In genomic region chr14:90553298-90553920, GRCh38 we compare ENCODE assay signal across 21 cellular contexts.
DNase-seq lines count a peak whose midpoint lies in the region; ATAC-seq and TF ChIP-seq lines count a peak whose summit lies in the region.
"Had no signal": no experiment of that assay in that cellular context is flagged by ENCODE, and none has a peak within 500 bp of the region (broad histone marks: within the 10 kb centered on the region; RNA-seq: fewer than 3 reads in every experiment).

No MANE protein-coding gene starts in this region.

- peaks cover 0 to 16% of the 10 kb centered on the region in 2 donors for H3K27me3 Mint-ChIP-seq in effector memory CD8-positive, alpha-beta T cell
- H3K27me3 Mint-ChIP-seq: activated CD4-positive, alpha-beta T cell treated with anti-CD3 and anti-CD28 coated beads for 36 hours; stimulated activated naive CD8-positive, alpha-beta T cell treated with anti-CD3 and anti-CD28 coated beads, Interleukin-15, amount 100 ng/mL, for 72 hours had no signal

- no peak overlapping the region for H4K91ac ChIP-seq in neuronal stem cell (ENCODE audit: low read depth, low read length, poor library complexity)

- H3K36me3 ChIP-seq in right atrium auricular region (peaks cover 4% of the 10 kb centered on the region), heart left ventricle (no peaks in the 10 kb centered on the region), neuronal stem cell (replicated peaks in 1 of 2; ENCODE audit: control insufficient read depth in 2 of 2, insufficient read depth in 2 of 2, low read length in 2 of 2) (peaks cover 0 to 3% of the 10 kb centered on the region in 2 donors), mammary epithelial cell (ENCODE audit: insufficient read depth, low read length) (no peaks in the 10 kb centered on the region)
- H3K36me3 ChIP-seq: brain microvascular endothelial cell, uterus had no signal

- TF ChIP-seq CTCF in right atrium auricular region (IDR thresholded peaks at IDR 0.05) (no peak), heart left ventricle (IDR thresholded peaks at IDR 0.05) (no peak), dorsolateral prefrontal cortex (IDR thresholded peaks at IDR 0.05 in 54 of 56, conservative IDR thresholded peaks at IDR 0.05 in 2 of 56; ENCODE audit: low read depth in 1 of 56, partially characterized antibody in 56 of 56) (no peak), mammary epithelial cell (conservative IDR thresholded peaks at IDR 0.05 in 1 of 2, IDR thresholded peaks at IDR 0.05 in 1 of 2; ENCODE audit: extremely low read depth in 1 of 2, insufficient read depth in 1 of 2, low read depth in 1 of 2, low read length in 2 of 2) (no peak)

- in situ Hi-C loops in mammary epithelial cell (cut with MboI; ENCODE audit: low sequenced_read_pairs in 2 of 2) = no loop called here

- H3K36me3 Mint-ChIP-seq in effector memory CD8-positive, alpha-beta T cell (ENCODE audit: insufficient read depth) = no peaks in the 10 kb centered on the region
- H3K36me3 Mint-ChIP-seq: activated naive CD8-positive, alpha-beta T cell treated with anti-CD3 and anti-CD28 coated beads, Interleukin-2, amount 10 ng/mL, durations not matched to agents 7 days and 5 days had no signal

- no peak overlapping the region for H2BK5ac ChIP-seq in neuronal stem cell (ENCODE audit: low read length)

- no peaks in the 10 kb centered on the region for H3K79me1 ChIP-seq in neuronal stem cell (ENCODE audit: low read depth, low read length)

- no peak overlapping the region for H2AK5ac ChIP-seq in neuronal stem cell (ENCODE audit: low read depth, low read length)

- no peak overlapping the region for H4K8ac ChIP-seq in neuronal stem cell (ENCODE audit: low read depth, low read length)

- no peak overlapping the region for H3K18ac ChIP-seq in neuronal stem cell (ENCODE audit: low read length)

- H3K9ac ChIP-seq in neuronal stem cell (ENCODE audit: low read depth, low read length, poor library complexity) = no peak overlapping the region
- no peak overlapping the region for H3K9ac ChIP-seq in mammary epithelial cell (ENCODE audit: insufficient read depth, low read length)

- no peaks in the 10 kb centered on the region for H4K20me1 ChIP-seq in mammary epithelial cell (ENCODE audit: insufficient read depth, low read length)

- no peaks in the 10 kb centered on the region for H3K79me2 ChIP-seq in mammary epithelial cell (ENCODE audit: insufficient read depth, low read length)

- H2AFZ ChIP-seq in neuronal stem cell (ENCODE audit: low read length) (no peak overlapping the region), mammary epithelial cell (ENCODE audit: low read depth, low read length) (no peak overlapping the region)

- no peak overlapping the region for H2BK12ac ChIP-seq in neuronal stem cell (ENCODE audit: low read length)

- no peak for TF ChIP-seq POLR2A in heart left ventricle (IDR thresholded peaks at IDR 0.05)

- H3K9me3 ChIP-seq in right atrium auricular region (no peaks in the 10 kb centered on the region), heart left ventricle (no peaks in the 10 kb centered on the region), neuronal stem cell (replicated peaks in 1 of 2; ENCODE audit: control insufficient read depth in 2 of 2, insufficient read depth in 1 of 2, low read depth in 1 of 2, low read length in 2 of 2) (peaks cover 5 to 6% of the 10 kb centered on the region in 2 donors), mammary epithelial cell (replicated peaks; ENCODE audit: insufficient read depth, low read length) (no peaks in the 10 kb centered on the region)
- H3K9me3 ChIP-seq: uterus had no signal

- H3K4me1 ChIP-seq in right atrium auricular region (peaks cover 0 to 43% of the 10 kb centered on the region in 2 donors), heart left ventricle (peaks cover 0 to 56% (median 12%) of the 10 kb centered on the region in 12 donors), neuronal stem cell (ENCODE audit: control insufficient read depth in 2 of 2, insufficient read depth in 1 of 2, low read depth in 1 of 2, low read length in 2 of 2) (peaks cover 13 to 31% of the 10 kb centered on the region in 2 donors), mammary epithelial cell (ENCODE audit: insufficient read depth, low read length) (peaks cover 12% of the 10 kb centered on the region)
- H3K4me1 ChIP-seq: foreskin keratinocyte had no signal

- no peak overlapping the region for H2BK120ac ChIP-seq in neuronal stem cell (ENCODE audit: low read depth, low read length)

- H3K4ac ChIP-seq in neuronal stem cell (ENCODE audit: low read length) = no peak overlapping the region

- H3K4me2 ChIP-seq in neuronal stem cell (ENCODE audit: insufficient read depth, low read length, poor library complexity, severe bottlenecking) (no peak overlapping the region), mammary epithelial cell (ENCODE audit: insufficient read depth, low read depth, low read length) (no peak overlapping the region)
- H3K4me2 ChIP-seq: smooth muscle cell had no signal

- no peak overlapping the region for H3K4me3 ChIP-seq in right atrium auricular region
- H3K4me3 ChIP-seq in heart left ventricle = no peak overlapping the region
- no peak overlapping the region for H3K4me3 ChIP-seq in dorsolateral prefrontal cortex
- H3K4me3 ChIP-seq in neuronal stem cell (ENCODE audit: low read length in 2 of 2) = no peak overlapping the region
- H3K4me3 ChIP-seq in mammary epithelial cell (replicated peaks in 1 of 3; ENCODE audit: insufficient read depth in 1 of 3, low read depth in 2 of 3, low read length in 3 of 3) = no peak overlapping the region
- H3K4me3 ChIP-seq: smooth muscle cell, uterus had no signal

- peak overlapping the region; percentile 69 for H2BK15ac ChIP-seq in neuronal stem cell (ENCODE audit: low read length)

- ATAC-seq in heart left ventricle (no peak), HG03469 (IDR thresholded peaks at IDR 0.05; ENCODE audit: unreplicated experiment) (no peak)
- no peak for ATAC-seq in effector memory CD8-positive, alpha-beta T cell (replicated peaks)
- ATAC-seq: activated CD4-positive, alpha-beta T cell treated with anti-CD3 and anti-CD28 coated beads for 36 hours; foreskin keratinocyte; stimulated activated naive CD8-positive, alpha-beta T cell treated with anti-CD3 and anti-CD28 coated beads, Interleukin-15, amount 100 ng/mL, for 72 hours had no signal

- DNase-seq in right atrium auricular region (ENCODE audit: low spot score) (no peak), heart left ventricle (no peak), dorsolateral prefrontal cortex (peak in 1 of 10 donors; percentile 41), neuronal stem cell (ENCODE audit: low spot score) (no peak), germinal center (ENCODE audit: low spot score) (no peak), mammary epithelial cell (no peak)
- no peak for DNase-seq in effector memory CD8-positive, alpha-beta T cell
- DNase-seq: activated CD4-positive, alpha-beta T cell treated with anti-CD3 and anti-CD28 coated beads for 36 hours; activated naive CD8-positive, alpha-beta T cell treated with anti-CD3 and anti-CD28 coated beads, Interleukin-2, amount 10 ng/mL, durations not matched to agents 7 days and 5 days; brain microvascular endothelial cell; dermis blood vessel endothelial cell; foreskin keratinocyte; NCI-H1436; NCI-H526; stimulated activated CD4-positive, alpha-beta T cell treated with anti-CD3 and anti-CD28 coated beads, Interleukin-4, amount 100 ng/mL, for 4 hours; stimulated activated naive CD8-positive, alpha-beta T cell treated with anti-CD3 and anti-CD28 coated beads, Interleukin-15, amount 100 ng/mL, for 72 hours; SW 1271; uterus had no signal

- no peaks in the 10 kb centered on the region for H3K27me3 ChIP-seq in right atrium auricular region
- no peaks in the 10 kb centered on the region for H3K27me3 ChIP-seq in heart left ventricle
- H3K27me3 ChIP-seq in dorsolateral prefrontal cortex = no peaks in the 10 kb centered on the region
- H3K27me3 ChIP-seq in neuronal stem cell (ENCODE audit: control insufficient read depth in 3 of 3, insufficient read depth in 3 of 3, low read depth in 1 of 3, low read length in 3 of 3) = no peaks in the 10 kb centered on the region
- no peaks in the 10 kb centered on the region for H3K27me3 ChIP-seq in mammary epithelial cell (ENCODE audit: insufficient read depth, low read length)
- H3K27me3 ChIP-seq: brain microvascular endothelial cell, foreskin keratinocyte, uterus had no signal

- H3K27ac ChIP-seq in right atrium auricular region (peak overlapping the region; percentile 77 to 81), heart left ventricle (peak overlapping the region in 2 of 12 donors; percentile 52 to 75), dorsolateral prefrontal cortex (peak overlapping the region; percentile 86 to 99 (median 96)), neuronal stem cell (replicated peaks; ENCODE audit: low read length) (no peak overlapping the region), mammary epithelial cell (ENCODE audit: insufficient read depth, low read depth, low read length) (no peak overlapping the region)
- H3K27ac ChIP-seq: brain microvascular endothelial cell, foreskin keratinocyte, HL-60, uterus had no signal

- no peak overlapping the region for H3K27ac Mint-ChIP-seq in effector memory CD8-positive, alpha-beta T cell
- H3K27ac Mint-ChIP-seq: activated CD4-positive, alpha-beta T cell treated with anti-CD3 and anti-CD28 coated beads for 36 hours; activated naive CD8-positive, alpha-beta T cell treated with anti-CD3 and anti-CD28 coated beads, Interleukin-2, amount 10 ng/mL, durations not matched to agents 7 days and 5 days; stimulated activated naive CD8-positive, alpha-beta T cell treated with anti-CD3 and anti-CD28 coated beads, Interleukin-15, amount 100 ng/mL, for 72 hours had no signal

- WGBS in heart left ventricle, 4 donors = 92 to 96% (median 93%) methylated on average over 14 of the region's 14 CpGs
- no CpG with 5 or more reads among the region's 14 CpGs for WGBS in neuronal stem cell (ENCODE audit: extremely low coverage in 2 of 2, insufficient read length in 2 of 2, insufficient replicate concordance in 1 of 2), 2 donors
- WGBS in mammary epithelial cell (ENCODE audit: low coverage, missing lambda C conversion rate) = 72% methylated on average over 14 of the region's 14 CpGs

- CTCF ChIA-PET in mammary epithelial cell (lab: Charles Lee; ENCODE audit: low non-redundant PET) = interaction anchor here (0.6 kb wide), 1 partner anchor 1525 kb away, joined by 3 read pairs; no protein-coding TSS in a partner anchor

- intact Hi-C loops in heart left ventricle (cut with DNase I) = loop anchor here in 1 of 10 donors (10.0 kb wide), 1 partner anchor 121 kb away; no protein-coding TSS in a partner anchor
- intact Hi-C loops in dorsolateral prefrontal cortex (cut with DNase I) = loop anchor here (5.0 to 10.0 kb wide), 2 partner anchors 99 to 144 kb away; no protein-coding TSS in a partner anchor
- intact Hi-C loops in mammary epithelial cell (cut with micrococcal nuclease) = no loop called here

- peaks cover 0 to 5% of the 10 kb centered on the region in 2 donors for H3K4me1 Mint-ChIP-seq in effector memory CD8-positive, alpha-beta T cell (ENCODE audit: low read depth in 2 of 2)
- H3K4me1 Mint-ChIP-seq: activated CD4-positive, alpha-beta T cell treated with anti-CD3 and anti-CD28 coated beads for 36 hours; activated naive CD8-positive, alpha-beta T cell treated with anti-CD3 and anti-CD28 coated beads, Interleukin-2, amount 10 ng/mL, durations not matched to agents 7 days and 5 days; stimulated activated naive CD8-positive, alpha-beta T cell treated with anti-CD3 and anti-CD28 coated beads, Interleukin-15, amount 100 ng/mL, for 72 hours had no signal

- H3K14ac ChIP-seq in neuronal stem cell (ENCODE audit: low read length) = no peak overlapping the region

- dilution Hi-C loops in mammary epithelial cell (cut with HindIII; ENCODE audit: low sequenced_read_pairs) = no loop called here

- no peak overlapping the region for H3K23ac ChIP-seq in neuronal stem cell (ENCODE audit: low read depth, low read length, poor library complexity)

- H3K9me3 Mint-ChIP-seq in effector memory CD8-positive, alpha-beta T cell = no peaks in the 10 kb centered on the region
- H3K9me3 Mint-ChIP-seq: activated naive CD8-positive, alpha-beta T cell treated with anti-CD3 and anti-CD28 coated beads, Interleukin-2, amount 10 ng/mL, durations not matched to agents 7 days and 5 days; stimulated activated naive CD8-positive, alpha-beta T cell treated with anti-CD3 and anti-CD28 coated beads, Interleukin-15, amount 100 ng/mL, for 72 hours had no signal

- H3K4me3 Mint-ChIP-seq in effector memory CD8-positive, alpha-beta T cell = no peak overlapping the region
- H3K4me3 Mint-ChIP-seq: activated CD4-positive, alpha-beta T cell treated with anti-CD3 and anti-CD28 coated beads for 36 hours; activated naive CD8-positive, alpha-beta T cell treated with anti-CD3 and anti-CD28 coated beads, Interleukin-2, amount 10 ng/mL, durations not matched to agents 7 days and 5 days; stimulated activated naive CD8-positive, alpha-beta T cell treated with anti-CD3 and anti-CD28 coated beads, Interleukin-15, amount 100 ng/mL, for 72 hours had no signal

- BruUV-seq in mammary epithelial cell (replicated peaks; lab: Mats Ljungman, UMichigan) = no TSS peak

Comparison
In these comparisons a context has a peak if more than half of its experiments do, and no peak if none do; other contexts are left out.
1. H3K27ac ChIP-seq: peak in right atrium auricular region (2 of 2) and dorsolateral prefrontal cortex (59 of 59); none in neuronal stem cell (single experiment) and mammary epithelial cell (single experiment).